1 cellular context compared by ENCODE assay signal in the genomic region with DNA sequence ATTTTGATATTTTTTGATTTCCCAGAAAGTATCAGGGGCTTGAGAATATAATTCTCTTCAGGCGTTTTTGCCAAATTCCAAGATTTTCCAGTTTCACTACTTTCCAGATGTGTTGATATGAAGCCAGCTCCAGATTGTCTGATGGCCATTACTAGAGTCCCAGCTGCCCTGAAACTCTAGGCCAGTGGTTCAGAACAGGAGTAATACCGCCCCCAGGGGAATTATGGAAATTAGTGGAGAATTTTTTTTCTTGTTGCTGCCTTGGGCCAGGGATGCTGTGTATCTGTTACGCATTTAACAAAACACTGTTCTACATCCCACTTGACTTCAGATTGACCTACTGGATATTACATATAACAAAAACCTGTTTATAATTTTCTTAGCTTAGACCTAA.
TF ChIP-seq lines count a peak whose summit lies in the region.

No MANE protein-coding gene starts in this region.

TF ChIP-seq in HepG2, 621 proteins besides CTCF, POLR2A, EP300 and RAD21:
- TF ChIP-seq, protein P1, sequence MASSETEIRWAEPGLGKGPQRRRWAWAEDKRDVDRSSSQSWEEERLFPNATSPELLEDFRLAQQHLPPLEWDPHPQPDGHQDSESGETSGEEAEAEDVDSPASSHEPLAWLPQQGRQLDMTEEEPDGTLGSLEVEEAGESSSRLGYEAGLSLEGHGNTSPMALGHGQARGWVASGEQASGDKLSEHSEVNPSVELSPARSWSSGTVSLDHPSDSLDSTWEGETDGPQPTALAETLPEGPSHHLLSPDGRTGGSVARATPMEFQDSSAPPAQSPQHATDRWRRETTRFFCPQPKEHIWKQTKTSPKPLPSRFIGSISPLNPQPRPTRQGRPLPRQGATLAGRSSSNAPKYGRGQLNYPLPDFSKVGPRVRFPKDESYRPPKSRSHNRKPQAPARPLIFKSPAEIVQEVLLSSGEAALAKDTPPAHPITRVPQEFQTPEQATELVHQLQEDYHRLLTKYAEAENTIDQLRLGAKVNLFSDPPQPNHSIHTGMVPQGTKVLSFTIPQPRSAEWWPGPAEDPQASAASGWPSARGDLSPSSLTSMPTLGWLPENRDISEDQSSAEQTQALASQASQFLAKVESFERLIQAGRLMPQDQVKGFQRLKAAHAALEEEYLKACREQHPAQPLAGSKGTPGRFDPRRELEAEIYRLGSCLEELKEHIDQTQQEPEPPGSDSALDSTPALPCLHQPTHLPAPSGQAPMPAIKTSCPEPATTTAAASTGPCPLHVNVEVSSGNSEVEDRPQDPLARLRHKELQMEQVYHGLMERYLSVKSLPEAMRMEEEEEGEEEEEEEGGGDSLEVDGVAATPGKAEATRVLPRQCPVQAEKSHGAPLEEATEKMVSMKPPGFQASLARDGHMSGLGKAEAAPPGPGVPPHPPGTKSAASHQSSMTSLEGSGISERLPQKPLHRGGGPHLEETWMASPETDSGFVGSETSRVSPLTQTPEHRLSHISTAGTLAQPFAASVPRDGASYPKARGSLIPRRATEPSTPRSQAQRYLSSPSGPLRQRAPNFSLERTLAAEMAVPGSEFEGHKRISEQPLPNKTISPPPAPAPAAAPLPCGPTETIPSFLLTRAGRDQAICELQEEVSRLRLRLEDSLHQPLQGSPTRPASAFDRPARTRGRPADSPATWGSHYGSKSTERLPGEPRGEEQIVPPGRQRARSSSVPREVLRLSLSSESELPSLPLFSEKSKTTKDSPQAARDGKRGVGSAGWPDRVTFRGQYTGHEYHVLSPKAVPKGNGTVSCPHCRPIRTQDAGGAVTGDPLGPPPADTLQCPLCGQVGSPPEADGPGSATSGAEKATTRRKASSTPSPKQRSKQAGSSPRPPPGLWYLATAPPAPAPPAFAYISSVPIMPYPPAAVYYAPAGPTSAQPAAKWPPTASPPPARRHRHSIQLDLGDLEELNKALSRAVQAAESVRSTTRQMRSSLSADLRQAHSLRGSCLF (CRISPR knock-in tag; IDR thresholded peaks at IDR 0.05; ENCODE audit: borderline replicate concordance): no peak
- TF ChIP-seq, protein P2, sequence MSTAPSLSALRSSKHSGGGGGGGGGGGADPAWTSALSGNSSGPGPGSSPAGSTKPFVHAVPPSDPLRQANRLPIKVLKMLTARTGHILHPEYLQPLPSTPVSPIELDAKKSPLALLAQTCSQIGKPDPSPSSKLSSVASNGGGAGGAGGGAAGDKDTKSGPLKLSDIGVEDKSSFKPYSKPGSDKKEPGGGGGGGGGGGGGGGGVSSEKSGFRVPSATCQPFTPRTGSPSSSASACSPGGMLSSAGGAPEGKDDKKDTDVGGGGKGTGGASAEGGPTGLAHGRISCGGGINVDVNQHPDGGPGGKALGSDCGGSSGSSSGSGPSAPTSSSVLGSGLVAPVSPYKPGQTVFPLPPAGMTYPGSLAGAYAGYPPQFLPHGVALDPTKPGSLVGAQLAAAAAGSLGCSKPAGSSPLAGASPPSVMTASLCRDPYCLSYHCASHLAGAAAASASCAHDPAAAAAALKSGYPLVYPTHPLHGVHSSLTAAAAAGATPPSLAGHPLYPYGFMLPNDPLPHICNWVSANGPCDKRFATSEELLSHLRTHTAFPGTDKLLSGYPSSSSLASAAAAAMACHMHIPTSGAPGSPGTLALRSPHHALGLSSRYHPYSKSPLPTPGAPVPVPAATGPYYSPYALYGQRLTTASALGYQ (CRISPR knock-in tag; IDR thresholded peaks at IDR 0.05): no peak
- TF ChIP-seq, protein P3, sequence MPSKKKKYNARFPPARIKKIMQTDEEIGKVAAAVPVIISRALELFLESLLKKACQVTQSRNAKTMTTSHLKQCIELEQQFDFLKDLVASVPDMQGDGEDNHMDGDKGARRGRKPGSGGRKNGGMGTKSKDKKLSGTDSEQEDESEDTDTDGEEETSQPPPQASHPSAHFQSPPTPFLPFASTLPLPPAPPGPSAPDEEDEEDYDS (CRISPR knock-in tag; IDR thresholded peaks at IDR 0.05): no peak
- TF ChIP-seq ZFYVE20 (CRISPR knock-in tag; IDR thresholded peaks at IDR 0.05; ENCODE audit: borderline replicate concordance, low read depth): no peak
